ENCODE assay signal across 20 cellular contexts in the genomic region with DNA sequence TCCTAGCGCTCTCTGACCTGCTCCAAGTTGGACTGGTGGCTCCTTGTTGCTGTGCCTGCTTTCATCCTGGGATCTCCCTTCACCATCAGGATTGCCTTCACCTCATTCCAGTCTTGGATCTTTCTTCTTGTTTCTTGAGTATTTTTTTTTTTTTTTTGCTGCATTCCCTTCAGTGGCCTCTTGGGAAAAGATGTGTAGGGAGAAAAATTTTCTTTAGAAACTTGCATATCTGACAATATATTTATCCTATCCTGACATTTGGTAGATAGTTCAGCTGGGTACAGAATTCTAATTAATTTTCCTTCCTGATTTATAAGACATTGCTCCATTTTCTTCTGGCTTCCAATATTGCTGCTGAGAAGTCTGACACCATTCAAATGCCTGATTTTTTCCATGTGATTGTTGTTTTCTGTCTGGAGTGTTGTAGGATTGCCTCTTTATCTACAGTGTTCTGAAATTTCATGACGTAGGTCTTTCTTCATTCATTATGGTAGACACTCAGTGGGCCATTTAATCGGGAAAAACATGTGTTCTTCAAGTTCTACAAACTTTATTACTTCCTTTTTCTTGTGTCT. TPM values are rescaled to one million over a fixed set of nuclear protein-coding genes. Genes with fewer than 3 reads are reported as not detected.
"Had no signal": no experiment of that assay in that cellular context is flagged by ENCODE, and none has a peak within 500 bp of the region (broad histone marks: within the 10 kb centered on the region; RNA-seq: fewer than 3 reads in every experiment).

No MANE protein-coding gene starts in this region.

- H3K36me3 ChIP-seq: cardiac muscle cell, colonic mucosa, prostate gland, suprapubic skin, upper lobe of right lung had no signal

- H3K9me3 ChIP-seq: colonic mucosa, prostate gland, suprapubic skin had no signal

- H3K4me3 Mint-ChIP-seq: activated CD4-positive, alpha-beta memory T cell treated with anti-CD3 and anti-CD28 coated beads for 36 hours; activated naive CD8-positive, alpha-beta T cell treated with anti-CD3 and anti-CD28 coated beads, Interleukin-2, amount 10 ng/mL, durations not matched to agents 7 days and 5 days; activated T-cell treated with anti-CD3 and anti-CD28 coated beads, Interleukin-2, amount 50 U/mL, for 4 hours; natural killer cell; T-helper 2 cell treated with Interferon-gamma antibody and Interleukin-4, amounts not matched to agents 5 μg/mL and 100 μg/mL, for 36 hours had no signal

- H3K27ac Mint-ChIP-seq: activated CD4-positive, alpha-beta memory T cell treated with anti-CD3 and anti-CD28 coated beads for 36 hours; activated naive CD8-positive, alpha-beta T cell treated with anti-CD3 and anti-CD28 coated beads, Interleukin-2, amount 10 ng/mL, durations not matched to agents 7 days and 5 days; natural killer cell; T-helper 2 cell treated with Interferon-gamma antibody and Interleukin-4, amounts not matched to agents 5 μg/mL and 100 μg/mL, for 36 hours had no signal

- H3K27ac ChIP-seq: cardiac muscle cell, colonic mucosa, prostate gland, suprapubic skin, upper lobe of right lung had no signal

- H3K27me3 ChIP-seq: cardiac muscle cell, colonic mucosa, suprapubic skin, upper lobe of right lung had no signal

- H3K4me3 ChIP-seq: cardiac muscle cell, colonic mucosa, prostate gland, suprapubic skin, upper lobe of right lung had no signal

- H3K27me3 Mint-ChIP-seq: activated CD4-positive, alpha-beta memory T cell treated with anti-CD3 and anti-CD28 coated beads for 36 hours; activated naive CD8-positive, alpha-beta T cell treated with anti-CD3 and anti-CD28 coated beads, Interleukin-2, amount 10 ng/mL, durations not matched to agents 7 days and 5 days had no signal

- ATAC-seq: activated T-cell treated with anti-CD3 and anti-CD28 coated beads, Interleukin-2, amount 50 U/mL, for 4 hours; left colon; natural killer cell; sciatic nerve; upper lobe of right lung had no signal

- H3K36me3 Mint-ChIP-seq: natural killer cell had no signal

- H3K4me1 ChIP-seq: prostate gland had no signal

- DNase-seq: activated CD4-positive, alpha-beta memory T cell treated with anti-CD3 and anti-CD28 coated beads for 36 hours; activated CD4-positive, CD25-positive, alpha-beta regulatory T cell treated with anti-CD3 and anti-CD28 coated beads, Interleukin-2, amount 50 U/mL, for 72 hours; activated effector memory CD4-positive, alpha-beta T cell treated with anti-CD3 and anti-CD28 coated beads, Interleukin-2, amount 50 U/mL, for 16 hours; activated naive CD8-positive, alpha-beta T cell treated with anti-CD3 and anti-CD28 coated beads, Interleukin-2, amount 10 ng/mL, durations not matched to agents 7 days and 5 days; activated T-cell treated with anti-CD3 and anti-CD28 coated beads, Interleukin-2, amount 50 U/mL, for 4 hours; anterior cingulate cortex; colonic mucosa; erythroblast; left colon; natural killer cell; occipital lobe; stimulated activated CD4-positive, alpha-beta T cell treated with anti-CD3 and anti-CD28 coated beads, Interleukin-2, amount 100 ng/mL, for 24 hours; stimulated activated naive CD4-positive, alpha-beta T cell treated with Interleukin-2 at 50 U/mL for 16 hours; SW 1271; upper lobe of right lung had no signal

- H3K9me3 Mint-ChIP-seq: natural killer cell had no signal

RNA-seq across cellular contexts. Expression of a gene that starts 23.0 kb away (rescaled TPM):
- total RNA-seq: activated naive CD8-positive, alpha-beta T cell treated with anti-CD3 and anti-CD28 coated beads, Interleukin-2, amount 10 ng/mL, durations not matched to agents 7 days and 5 days; cardiac muscle cell; occipital lobe had no signal

RNA-seq across cellular contexts. Expression of a gene that starts 29.3 kb away (rescaled TPM):
- total RNA-seq: cardiac muscle cell, prostate gland had no signal
